Comparison of ENCODE assay signal across 1 cellular context in genomic region chr16:30401768-30402425, GRCh38.
A peak's percentile ranks its signal among the peaks of the same experiment; 100 is the strongest.
TF ChIP-seq lines count a peak whose summit lies in the region.

No MANE protein-coding gene starts in this region.

TF ChIP-seq in HepG2, 621 proteins besides CTCF, POLR2A, EP300 and RAD21 (continued from another document and continues in another):
- TF ChIP-seq RELA (CRISPR knock-in tag; IDR thresholded peaks at IDR 0.05) (0 out of 2 replicates have a peak, but pooled peaks have one; percentile 12), ZNF609 (CRISPR knock-in tag; IDR thresholded peaks at IDR 0.05; ENCODE audit: borderline replicate concordance) (peak; percentile 77), CCAR2 (optimal IDR thresholded peaks at IDR 0.05; ENCODE audit: low read depth, low read length) (no peak), SKIL (CRISPR knock-in tag; IDR thresholded peaks at IDR 0.05; ENCODE audit: borderline replicate concordance) (peak; percentile 78; the same call in 1 of the 2 replicates), GATAD1 (CRISPR knock-in tag; IDR thresholded peaks at IDR 0.05) (peak; percentile 56), ELF4 (CRISPR knock-in tag; IDR thresholded peaks at IDR 0.05; ENCODE audit: borderline replicate concordance) (no peak), TARDBP (CRISPR knock-in tag; IDR thresholded peaks at IDR 0.05) (peak; percentile 75), MYC (CRISPR knock-in tag; IDR thresholded peaks at IDR 0.05; ENCODE audit: borderline replicate concordance) (no peak), ZKSCAN1 (IDR thresholded peaks at IDR 0.05; ENCODE audit: low read length) (peak; percentile 97), DMAP1 (CRISPR knock-in tag; IDR thresholded peaks at IDR 0.05) (peak; percentile 49; the same call in 1 of the 2 replicates), MYNN (CRISPR knock-in tag; IDR thresholded peaks at IDR 0.05; ENCODE audit: low read depth) (no peak), ARID5B (CRISPR knock-in tag; IDR thresholded peaks at IDR 0.05) (peak; percentile 80), HNRNPK (IDR thresholded peaks at IDR 0.05; ENCODE audit: low read depth, low read length, poor library complexity, severe bottlenecking) (no peak), MAF1 (CRISPR knock-in tag; IDR thresholded peaks at IDR 0.05; ENCODE audit: borderline replicate concordance) (no peak), ZNF574 (CRISPR knock-in tag; IDR thresholded peaks at IDR 0.05) (peak; percentile 61), KDM3A (CRISPR knock-in tag; IDR thresholded peaks at IDR 0.05; ENCODE audit: low read depth) (no peak; the same call in 1 of the 2 replicates), FOXK1 (CRISPR knock-in tag; IDR thresholded peaks at IDR 0.05; ENCODE audit: borderline replicate concordance, low read depth) (peak; percentile 91; the same call in 1 of the 2 replicates), ZNF746 (CRISPR knock-in tag; IDR thresholded peaks at IDR 0.05) (peak; percentile 39; the same call in 1 of the 2 replicates), HBP1 (CRISPR knock-in tag; IDR thresholded peaks at IDR 0.05; ENCODE audit: low read depth) (peak; percentile 59; the same call in 1 of the 2 replicates), ZNF839 (CRISPR knock-in tag; IDR thresholded peaks at IDR 0.05; ENCODE audit: borderline replicate concordance) (no peak), ZBTB43 (CRISPR knock-in tag; conservative IDR thresholded peaks at IDR 0.05) (peak; percentile 57; the same call in 1 of the 2 replicates), ZNF784 (CRISPR knock-in tag; IDR thresholded peaks at IDR 0.05; ENCODE audit: borderline replicate concordance) (no peak), ZSCAN12 (CRISPR knock-in tag; IDR thresholded peaks at IDR 0.05) (0 out of 2 replicates have a peak, but pooled peaks have one; percentile 51), ZEB1 (IDR thresholded peaks at IDR 0.05; ENCODE audit: insufficient replicate concordance, low read depth) (peak; percentile 80), SMAD3 (CRISPR knock-in tag; IDR thresholded peaks at IDR 0.05) (peak; percentile 75), ZMYM2 (CRISPR knock-in tag; IDR thresholded peaks at IDR 0.05) (peak; percentile 100), TFAP4 (IDR thresholded peaks at IDR 0.05; ENCODE audit: borderline replicate concordance, low read depth) (peak; percentile 94; the same call in 1 of the 2 replicates), HMG20B (CRISPR knock-in tag; conservative IDR thresholded peaks at IDR 0.05) (0 out of 2 replicates have a peak, but pooled peaks have one; percentile 44), RFX1 (IDR thresholded peaks at IDR 0.05) (no peak), HOXA7 (CRISPR knock-in tag; IDR thresholded peaks at IDR 0.05) (no peak), GMEB2 (CRISPR knock-in tag; IDR thresholded peaks at IDR 0.05; ENCODE audit: low read depth) (0 out of 2 replicates have a peak, but pooled peaks have one; percentile 14), TBX2 (CRISPR knock-in tag; IDR thresholded peaks at IDR 0.05; ENCODE audit: borderline replicate concordance) (peak; percentile 94), ATF5 (CRISPR knock-in tag; IDR thresholded peaks at IDR 0.05; ENCODE audit: low read depth) (no peak), NFKBIZ (CRISPR knock-in tag; IDR thresholded peaks at IDR 0.05) (0 out of 2 replicates have a peak, but pooled peaks have one; percentile 28), MXD3 (CRISPR knock-in tag; IDR thresholded peaks at IDR 0.05) (no peak)
